ENCODE assay signal across 1 cellular context in the genomic region with DNA sequence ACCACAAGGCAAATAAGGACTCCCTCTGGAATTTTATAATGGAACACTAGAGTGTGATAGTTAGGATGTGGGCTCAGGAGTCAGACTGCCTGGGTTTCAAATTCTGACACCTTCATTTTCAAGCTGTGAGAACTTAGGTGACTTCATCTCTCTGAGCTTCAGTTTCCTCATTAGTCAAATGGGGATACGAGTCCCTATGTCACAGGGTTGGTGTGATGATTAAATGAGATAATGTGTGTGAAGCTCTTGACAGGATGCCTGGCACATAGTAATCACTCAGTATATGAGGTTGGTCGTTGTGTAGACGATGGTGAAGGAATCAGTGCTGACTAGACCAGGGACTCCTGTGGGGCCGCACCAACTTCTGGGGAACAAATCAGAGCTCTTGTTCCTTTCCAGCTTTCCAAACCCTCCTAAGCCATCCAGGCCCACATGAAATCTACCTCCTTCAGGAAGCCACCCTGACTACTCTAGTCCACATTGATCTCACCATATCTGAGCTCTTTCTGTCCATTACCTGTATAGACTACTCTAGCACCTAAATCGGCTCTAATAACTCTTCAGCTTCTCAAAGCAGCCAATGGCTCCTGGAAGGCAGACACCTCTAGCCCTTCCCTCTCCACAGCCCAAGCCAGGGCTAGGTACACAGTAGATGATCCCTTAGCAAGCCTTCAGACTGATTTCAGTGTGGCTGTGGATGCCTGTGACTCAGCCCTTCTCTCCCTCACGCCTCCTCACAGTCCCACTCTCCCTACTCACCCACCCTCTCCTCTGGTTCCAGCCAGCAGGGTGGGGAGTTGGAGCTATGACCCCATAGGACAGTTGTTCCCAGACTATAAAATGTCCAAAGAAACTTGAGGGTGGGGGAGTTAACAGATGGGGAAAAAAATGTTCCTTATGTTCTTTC.
TF ChIP-seq lines count a peak whose summit lies in the region.

No MANE protein-coding gene starts in this region.

TF ChIP-seq in HepG2, 621 proteins besides CTCF, POLR2A, EP300 and RAD21 (continued from another document):
- TF ChIP-seq, protein P1, sequence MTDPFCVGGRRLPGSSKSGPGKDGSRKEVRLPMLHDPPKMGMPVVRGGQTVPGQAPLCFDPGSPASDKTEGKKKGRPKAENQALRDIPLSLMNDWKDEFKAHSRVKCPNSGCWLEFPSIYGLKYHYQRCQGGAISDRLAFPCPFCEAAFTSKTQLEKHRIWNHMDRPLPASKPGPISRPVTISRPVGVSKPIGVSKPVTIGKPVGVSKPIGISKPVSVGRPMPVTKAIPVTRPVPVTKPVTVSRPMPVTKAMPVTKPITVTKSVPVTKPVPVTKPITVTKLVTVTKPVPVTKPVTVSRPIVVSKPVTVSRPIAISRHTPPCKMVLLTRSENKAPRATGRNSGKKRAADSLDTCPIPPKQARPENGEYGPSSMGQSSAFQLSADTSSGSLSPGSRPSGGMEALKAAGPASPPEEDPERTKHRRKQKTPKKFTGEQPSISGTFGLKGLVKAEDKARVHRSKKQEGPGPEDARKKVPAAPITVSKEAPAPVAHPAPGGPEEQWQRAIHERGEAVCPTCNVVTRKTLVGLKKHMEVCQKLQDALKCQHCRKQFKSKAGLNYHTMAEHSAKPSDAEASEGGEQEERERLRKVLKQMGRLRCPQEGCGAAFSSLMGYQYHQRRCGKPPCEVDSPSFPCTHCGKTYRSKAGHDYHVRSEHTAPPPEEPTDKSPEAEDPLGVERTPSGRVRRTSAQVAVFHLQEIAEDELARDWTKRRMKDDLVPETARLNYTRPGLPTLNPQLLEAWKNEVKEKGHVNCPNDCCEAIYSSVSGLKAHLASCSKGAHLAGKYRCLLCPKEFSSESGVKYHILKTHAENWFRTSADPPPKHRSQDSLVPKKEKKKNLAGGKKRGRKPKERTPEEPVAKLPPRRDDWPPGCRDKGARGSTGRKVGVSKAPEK (CRISPR knock-in tag; IDR thresholded peaks at IDR 0.05; ENCODE audit: borderline replicate concordance), result no peak
- TF ChIP-seq CAMTA2 (CRISPR knock-in tag; IDR thresholded peaks at IDR 0.05; ENCODE audit: borderline replicate concordance) (no peak), ZBTB20 (CRISPR knock-in tag; IDR thresholded peaks at IDR 0.05; ENCODE audit: borderline replicate concordance, low read depth) (no peak)
